In genomic region chr2:189751080-189751658, GRCh38 we compare ENCODE assay signal across 8 cellular contexts. TPM values are rescaled to one million over a fixed set of nuclear protein-coding genes. Genes with fewer than 3 reads are reported as not detected.
DNase-seq lines count a peak whose midpoint lies in the region; ATAC-seq and TF ChIP-seq lines count a peak whose summit lies in the region.

No MANE protein-coding gene starts in this region.

- no peak for TF ChIP-seq POLR2A in stomach (IDR thresholded peaks at IDR 0.05)

- no peaks in the 10 kb centered on the region for H3F3A ChIP-seq in PC-3 (ENCODE audit: low read length, unreplicated experiment)

- H3K4me3 ChIP-seq in PC-3 (ENCODE audit: low read length) (no peak overlapping the region), astrocyte of the cerebellum (ENCODE audit: low read depth, low read length) (no peak overlapping the region), stomach (no peak overlapping the region)

- H3K27me3 Mint-ChIP-seq in natural killer cell (ENCODE audit: low read depth in 2 of 2), result no peaks in the 10 kb centered on the region
- no peaks in the 10 kb centered on the region for H3K27me3 Mint-ChIP-seq in natural killer cell treated with Interleukin-12 subunit alpha and Interleukin-12 subunit beta and Interleukin-15 and Interleukin-18, amount 100 ng/mL, for 72 hours

- H3K79me2 ChIP-seq in PC-3 (ENCODE audit: low read length), result no peaks in the 10 kb centered on the region

- peak; percentile 54 for TF ChIP-seq CTCF in natural killer cell (IDR thresholded peaks at IDR 0.05)
- TF ChIP-seq CTCF in PC-3 (conservative IDR thresholded peaks at IDR 0.05; ENCODE audit: low read depth, low read length), result peak; percentile 81
- peak; percentile 62 for TF ChIP-seq CTCF in astrocyte of the cerebellum (IDR thresholded peaks at IDR 0.05; ENCODE audit: low read depth, low read length, missing control alignments)
- peak in 4 of 7 experiments; percentile 24 to 51 (median 38) for TF ChIP-seq CTCF in stomach (IDR thresholded peaks at IDR 0.05)

- H3K27ac ChIP-seq in PC-3 (ENCODE audit: low read length) (no peak overlapping the region), stomach (no peak overlapping the region)

- POLR2A ChIA-PET in PC-3 (lab: Charles Lee; ENCODE audit: unreplicated experiment), result no interaction called here

- no peaks in the 10 kb centered on the region for H3K27me3 ChIP-seq in PC-3 (ENCODE audit: low read length)
- no peaks in the 10 kb centered on the region for H3K27me3 ChIP-seq in stomach

- peaks cover 8% of the 10 kb centered on the region for H3K36me3 Mint-ChIP-seq in natural killer cell
- H3K36me3 Mint-ChIP-seq in natural killer cell treated with Interleukin-12 subunit alpha and Interleukin-12 subunit beta and Interleukin-15 and Interleukin-18, amount 100 ng/mL, for 72 hours, result no peaks in the 10 kb centered on the region

- in situ Hi-C loops in astrocyte of the cerebellum (cut with HindIII; ENCODE audit: low sequenced_read_pairs), result no loop called here

- no peak overlapping the region for H3K4me2 ChIP-seq in PC-3 (ENCODE audit: low read length)

- H3K4me1 ChIP-seq in PC-3 (ENCODE audit: insufficient read depth, low read length) (no peaks in the 10 kb centered on the region), stomach (no peaks in the 10 kb centered on the region)

- H3K9ac ChIP-seq in PC-3 (ENCODE audit: low read length), result no peak overlapping the region

- H3K36me3 ChIP-seq in PC-3 (ENCODE audit: low read depth, low read length) (peaks cover 11% of the 10 kb centered on the region), stomach (peaks cover 8 to 84% (median 67%) of the 10 kb centered on the region in 4 donors)

- peaks cover 0 to 4% of the 10 kb centered on the region in 2 donors for H3K4me1 Mint-ChIP-seq in natural killer cell
- peaks cover 0 to 3% of the 10 kb centered on the region in 2 donors for H3K4me1 Mint-ChIP-seq in natural killer cell treated with Interleukin-12 subunit alpha and Interleukin-12 subunit beta and Interleukin-15 and Interleukin-18, amount 100 ng/mL, for 72 hours (ENCODE audit: low read depth in 2 of 2)

- no peaks in the 10 kb centered on the region for H3K9me2 ChIP-seq in PC-3 (replicated peaks; ENCODE audit: low read length)

- no peak for DNase-seq in natural killer cell
- DNase-seq in natural killer cell treated with Interleukin-12 subunit alpha and Interleukin-12 subunit beta and Interleukin-15 and Interleukin-18, amount 100 ng/mL, for 72 hours (ENCODE audit: low spot score), result no peak
- peak; percentile 67 for DNase-seq in PC-3
- peak; percentile 2 for DNase-seq in astrocyte of the cerebellum (ENCODE audit: low read depth)
- peak; percentile 32 for DNase-seq in kidney tubule cell (ENCODE audit: low spot score)
- peak; percentile 32 for DNase-seq in stomach
- DNase-seq in NK-92 treated with Interleukin-12 subunit alpha and Interleukin-12 subunit beta, amount 100 ng/mL, for 24 hours (lab: John Stamatoyannopoulos, UW), result no peak

- no peaks in the 10 kb centered on the region for H3K9me3 ChIP-seq in PC-3 (ENCODE audit: low read length)
- H3K9me3 ChIP-seq in stomach, result no peaks in the 10 kb centered on the region

- 83 to 87% (median 85%) methylated on average over 10 of the region's 10 CpGs for WGBS in stomach, 5 donors

- no peak overlapping the region for H3K4me3 Mint-ChIP-seq in natural killer cell
- H3K4me3 Mint-ChIP-seq in natural killer cell treated with Interleukin-12 subunit alpha and Interleukin-12 subunit beta and Interleukin-15 and Interleukin-18, amount 100 ng/mL, for 72 hours, result no peak overlapping the region

- ATAC-seq in natural killer cell (peak; percentile 50 to 66 (median 65)), HG02678 (IDR thresholded peaks at IDR 0.05; ENCODE audit: unreplicated experiment) (peak; percentile 69), PC-3 (peak; percentile 73)
- no peak for ATAC-seq in natural killer cell treated with Interleukin-12 subunit alpha and Interleukin-12 subunit beta and Interleukin-15 and Interleukin-18, amount 100 ng/mL, for 72 hours

- H3K9me3 Mint-ChIP-seq in natural killer cell, result no peaks in the 10 kb centered on the region
- no peaks in the 10 kb centered on the region for H3K9me3 Mint-ChIP-seq in natural killer cell treated with Interleukin-12 subunit alpha and Interleukin-12 subunit beta and Interleukin-15 and Interleukin-18, amount 100 ng/mL, for 72 hours

- BruUV-seq in PC-3 (replicated peaks; lab: Mats Ljungman, UMichigan), result no TSS peak

- H4K20me1 ChIP-seq in PC-3 (ENCODE audit: low read length), result no peaks in the 10 kb centered on the region

- CTCF ChIA-PET in PC-3 (lab: Charles Lee), result no interaction called here

- no peak overlapping the region for H3K27ac Mint-ChIP-seq in natural killer cell
- H3K27ac Mint-ChIP-seq in natural killer cell treated with Interleukin-12 subunit alpha and Interleukin-12 subunit beta and Interleukin-15 and Interleukin-18, amount 100 ng/mL, for 72 hours, result no peak overlapping the region

- intact Hi-C loops in natural killer cell (cut with micrococcal nuclease), result loop anchor here (5.0 kb wide), 1 partner anchor 46 kb away; no protein-coding TSS in a partner anchor
- intact Hi-C loops in PC-3 (cut with micrococcal nuclease), result loop anchor here (1.0 kb wide), 1 partner anchor 319 kb away; no protein-coding TSS in a partner anchor
- intact Hi-C loops in stomach (cut with DNase I; ENCODE audit: low total_unique reads), result no loop called here

- no peak overlapping the region for H2AFZ ChIP-seq in PC-3 (ENCODE audit: low read length)

- TF ChIP-seq EP300 in stomach (IDR thresholded peaks at IDR 0.05), result no peak

RNA-seq across cellular contexts. Expression of gene OSGEPL1, which starts 11.4 kb away (rescaled TPM):
- total RNA-seq in natural killer cell (10 to 100 TPM in 1 of 3 donors, 1 to 10 TPM in 2; 5.6 to 10.2 (median 8.5) TPM), PC-3 (2014; rRNA removed) (8.1 and 12.6 TPM in 2 replicates), stomach (1 to 10 TPM in 4 of 5 donors, not detected in 1; 1.3 to 9.0 (median 6.1) TPM)
- 10 to 100 TPM in 1 of 2 donors, 1 to 10 TPM in 1; 7.2 to 11.0 TPM for total RNA-seq in natural killer cell treated with Interleukin-12 subunit alpha and Interleukin-12 subunit beta and Interleukin-15 and Interleukin-18, amount 100 ng/mL, for 72 hours
- polyA plus RNA-seq in stomach, result 1 to 10 TPM; 1.8 to 4.2 (median 2.5) TPM

RNA-seq across cellular contexts. Expression of gene ORMDL1, which starts 33.0 kb away (rescaled TPM):
- 100 to 1,000 TPM in 2 of 3 donors, 10 to 100 TPM in 1; 83.1 to 103 (median 101) TPM for total RNA-seq in natural killer cell
- total RNA-seq in natural killer cell treated with Interleukin-12 subunit alpha and Interleukin-12 subunit beta and Interleukin-15 and Interleukin-18, amount 100 ng/mL, for 72 hours, result 10 to 100 TPM; 73.1 to 94.4 TPM
- total RNA-seq in PC-3 (2014; rRNA removed), result 44.6 and 64.5 TPM in 2 replicates
- total RNA-seq in stomach, result 100 to 1,000 TPM in 2 of 5 donors, 10 to 100 TPM in 3; 25.8 to 115 (median 75.9) TPM
- polyA plus RNA-seq in stomach, result 10 to 100 TPM; 25.2 to 70.6 (median 26.3) TPM

RNA-seq across cellular contexts. Expression of gene PMS1, which starts 33.1 kb away (rescaled TPM):
- 10 to 100 TPM; 28.9 to 32.3 (median 29.1) TPM for total RNA-seq in natural killer cell
- total RNA-seq in natural killer cell treated with Interleukin-12 subunit alpha and Interleukin-12 subunit beta and Interleukin-15 and Interleukin-18, amount 100 ng/mL, for 72 hours, result 10 to 100 TPM; 37.1 to 54.0 TPM
- 13.8 and 15.1 TPM in 2 replicates for total RNA-seq in PC-3 (2014; rRNA removed)
- total RNA-seq in stomach, result 10 to 100 TPM; 12.2 to 40.8 (median 19.8) TPM
- 1 to 10 TPM; 4.0 to 7.6 (median 6.0) TPM for polyA plus RNA-seq in stomach

Comparison
In these comparisons a context has a peak if more than half of its experiments do, and no peak if none do; other contexts are left out.
1. ATAC-seq: peak in natural killer cell (3 of 3), HG02678 (single experiment) and PC-3 (single experiment); none in natural killer cell treated with Interleukin-12 subunit alpha and Interleukin-12 subunit beta and Interleukin-15 and Interleukin-18, amount 100 ng/mL, for 72 hours (0 of 2).
2. DNase-seq: peak in PC-3 (single experiment), astrocyte of the cerebellum (single experiment), kidney tubule cell (single experiment) and stomach (single experiment); none in natural killer cell (single experiment), natural killer cell treated with Interleukin-12 subunit alpha and Interleukin-12 subunit beta and Interleukin-15 and Interleukin-18, amount 100 ng/mL, for 72 hours (single experiment) and NK-92 treated with Interleukin-12 subunit alpha and Interleukin-12 subunit beta, amount 100 ng/mL, for 24 hours (single experiment).
3. Peak in every context shown above with its lines, with median percentiles within 50 percentile points of each other: CTCF ChIP-seq.